ENCODE assay signal across 14 cellular contexts in genomic region chr4:76744253-76744921, GRCh38.
DNase-seq lines count a peak whose midpoint lies in the region; ATAC-seq and TF ChIP-seq lines count a peak whose summit lies in the region.
"Had no signal": no experiment of that assay in that cellular context is flagged by ENCODE, and none has a peak within 500 bp of the region (broad histone marks: within the 10 kb centered on the region; RNA-seq: fewer than 3 reads in every experiment).

No MANE protein-coding gene starts in this region.

- H3K36me3 Mint-ChIP-seq in nephron (ENCODE audit: low read depth) = peaks cover 34% of the 10 kb centered on the region
- no peaks in the 10 kb centered on the region for H3K36me3 Mint-ChIP-seq in activated CD4-positive, alpha-beta T cell treated with anti-CD3 and anti-CD28 coated beads for 36 hours (ENCODE audit: low read depth)

- DNase-seq in AG08396 (ENCODE audit: low spot score) (peak; percentile 41), PC-3 (peak; percentile 28), epithelial cell of esophagus (ENCODE audit: low read depth) (peak; percentile 26), NCI-H146 (lab: John Stamatoyannopoulos, UW) (no peak), HuH-7 (ENCODE audit: low spot score) (no peak)
- no peak for DNase-seq in activated CD4-positive, alpha-beta T cell treated with anti-CD3 and anti-CD28 coated beads for 36 hours
- DNase-seq in activated CD4-positive, CD25-positive, alpha-beta regulatory T cell treated with anti-CD3 and anti-CD28 coated beads, Interleukin-2, amount 50 U/mL, for 72 hours = no peak
- DNase-seq: lower lobe of right lung, NCI-H2171 treated with DMSO at 0.1 percent for 48 hours, nucleus accumbens had no signal

- ATAC-seq in PC-3 = no peak
- ATAC-seq in activated CD4-positive, alpha-beta T cell treated with anti-CD3 and anti-CD28 coated beads for 36 hours = no peak
- ATAC-seq: activated naive CD4-positive, alpha-beta T cell treated with anti-CD3 and anti-CD28 coated beads, Interleukin-2, amount 50 U/mL, for 72 hours; esophagus mucosa had no signal

- H3K4me1 Mint-ChIP-seq in nephron = peaks cover 56% of the 10 kb centered on the region
- H3K4me1 Mint-ChIP-seq in activated CD4-positive, alpha-beta T cell treated with anti-CD3 and anti-CD28 coated beads for 36 hours = peaks cover 5% of the 10 kb centered on the region
- H3K4me1 Mint-ChIP-seq: B cell had no signal

- H2AFZ ChIP-seq in PC-3 (ENCODE audit: low read length) = no peak overlapping the region

- H3K9me3 ChIP-seq in PC-3 (ENCODE audit: low read length) = no peaks in the 10 kb centered on the region
- H3K9me3 ChIP-seq: lower lobe of right lung had no signal

- H3K4me3 Mint-ChIP-seq in nephron = no peak overlapping the region
- H3K4me3 Mint-ChIP-seq in activated CD4-positive, alpha-beta T cell treated with anti-CD3 and anti-CD28 coated beads for 36 hours = no peak overlapping the region
- H3K4me3 Mint-ChIP-seq: B cell had no signal

- BruUV-seq in PC-3 (replicated peaks; lab: Mats Ljungman, UMichigan) = no TSS peak

- no peaks in the 10 kb centered on the region for H4K20me1 ChIP-seq in PC-3 (ENCODE audit: low read length)

- H3K27ac ChIP-seq in PC-3 (ENCODE audit: low read length) = no peak overlapping the region
- H3K27ac ChIP-seq: lower lobe of right lung had no signal

- H3F3A ChIP-seq in PC-3 (ENCODE audit: low read length, unreplicated experiment) = no peaks in the 10 kb centered on the region

- H3K9ac ChIP-seq in PC-3 (ENCODE audit: low read length) = no peak overlapping the region

- H3K36me3 ChIP-seq in PC-3 (ENCODE audit: low read depth, low read length) = 0 out of 2 replicates have a peak, but pooled peaks cover under 1% of the 10 kb centered on the region

- peaks cover 12% of the 10 kb centered on the region for H3K4me1 ChIP-seq in PC-3 (ENCODE audit: insufficient read depth, low read length)

- CTCF ChIA-PET in PC-3 (lab: Charles Lee) = interaction anchor here (0.5 kb wide), 1 partner anchor 21 kb away, joined by 4 read pairs; no protein-coding TSS in a partner anchor
- CTCF ChIA-PET in activated CD4-positive, alpha-beta T cell treated with anti-CD3 and anti-CD28 coated beads for 36 hours (lab: Charles Lee) = interaction anchor here (0.5 to 1.6 kb wide), 3 partner anchors 13 to 459 kb away, joined by 3 to 6 read pairs (median 3); no protein-coding TSS in a partner anchor

- H3K9me3 Mint-ChIP-seq in nephron = no peaks in the 10 kb centered on the region
- no peaks in the 10 kb centered on the region for H3K9me3 Mint-ChIP-seq in activated CD4-positive, alpha-beta T cell treated with anti-CD3 and anti-CD28 coated beads for 36 hours (ENCODE audit: low read depth)
- H3K9me3 Mint-ChIP-seq: activated naive CD4-positive, alpha-beta T cell treated with anti-CD3 and anti-CD28 coated beads, Interleukin-2, amount 50 U/mL, for 72 hours had no signal

- POLR2A ChIA-PET in PC-3 (lab: Charles Lee; ENCODE audit: unreplicated experiment) = no interaction called here
- POLR2A ChIA-PET in activated CD4-positive, alpha-beta T cell treated with anti-CD3 and anti-CD28 coated beads for 36 hours (lab: Charles Lee) = interaction anchor here (0.5 kb wide), 1 partner anchor 360 kb away, joined by 3 read pairs; no protein-coding TSS in a partner anchor

- H3K9me2 ChIP-seq in PC-3 (replicated peaks; ENCODE audit: low read length) = no peaks in the 10 kb centered on the region

- H3K79me2 ChIP-seq in PC-3 (ENCODE audit: low read length) = 0 out of 2 replicates have a peak, but pooled peaks cover 4% of the 10 kb centered on the region

- intact Hi-C loops in PC-3 (cut with micrococcal nuclease) = no loop called here
- intact Hi-C loops in activated CD4-positive, alpha-beta T cell treated with anti-CD3 and anti-CD28 coated beads for 36 hours (cut with DNase I, micrococcal nuclease) = no loop called here

- H3K4me2 ChIP-seq in PC-3 (ENCODE audit: low read length) = no peak overlapping the region

- H3K27me3 Mint-ChIP-seq in nephron (ENCODE audit: low read depth) = no peaks in the 10 kb centered on the region
- peaks cover 10% of the 10 kb centered on the region for H3K27me3 Mint-ChIP-seq in activated CD4-positive, alpha-beta T cell treated with anti-CD3 and anti-CD28 coated beads for 36 hours

- H3K27me3 ChIP-seq in PC-3 (ENCODE audit: low read length) = no peaks in the 10 kb centered on the region

- peak overlapping the region; percentile 54 to 69 (median 62) for H3K27ac Mint-ChIP-seq in nephron
- no peak overlapping the region for H3K27ac Mint-ChIP-seq in activated CD4-positive, alpha-beta T cell treated with anti-CD3 and anti-CD28 coated beads for 36 hours
- H3K27ac Mint-ChIP-seq: activated naive CD4-positive, alpha-beta T cell treated with anti-CD3 and anti-CD28 coated beads, Interleukin-2, amount 50 U/mL, for 72 hours; B cell had no signal

- no peak for TF ChIP-seq CTCF in PC-3 (conservative IDR thresholded peaks at IDR 0.05; ENCODE audit: low read depth, low read length)
- no peak for TF ChIP-seq CTCF in epithelial cell of esophagus (IDR thresholded peaks at IDR 0.05; ENCODE audit: insufficient read depth, low read depth, low read length, missing control alignments)
- no peak for TF ChIP-seq CTCF in nephron (IDR thresholded peaks at IDR 0.05; ENCODE audit: unreplicated experiment in 3 of 3)

- H3K4me3 ChIP-seq in PC-3 (ENCODE audit: low read length) = no peak overlapping the region
- no peak overlapping the region for H3K4me3 ChIP-seq in epithelial cell of esophagus (ENCODE audit: low read length)
- H3K4me3 ChIP-seq: lower lobe of right lung had no signal

Comparison
In these comparisons a context has a peak if more than half of its experiments do, and no peak if none do; other contexts are left out.
1. DNase-seq: peak in AG08396 (single experiment), PC-3 (single experiment) and epithelial cell of esophagus (single experiment); none in activated CD4-positive, alpha-beta T cell treated with anti-CD3 and anti-CD28 coated beads for 36 hours (single experiment), NCI-H146 (single experiment), activated CD4-positive, CD25-positive, alpha-beta regulatory T cell treated with anti-CD3 and anti-CD28 coated beads, Interleukin-2, amount 50 U/mL, for 72 hours (single experiment) and HuH-7 (single experiment).